ENCODE assay signal across 28 cellular contexts in genomic region chr2:209073151-209073550, GRCh38.
"Had no signal": no experiment of that assay in that cellular context is flagged by ENCODE, and none has a peak within 500 bp of the region (broad histone marks: within the 10 kb centered on the region; RNA-seq: fewer than 3 reads in every experiment).

No MANE protein-coding gene starts in this region.

- H3K27me3 ChIP-seq: stomach, suprapubic skin, testis, thyroid gland, tibial artery, tibial nerve, transverse colon, upper lobe of left lung, upper lobe of right lung, uterus, vagina had no signal

- H3K9me3 ChIP-seq: stomach, suprapubic skin, testis, thoracic aorta, thyroid gland, tibial artery, tibial nerve, transverse colon, upper lobe of left lung, upper lobe of right lung, uterus, vagina had no signal

- H3K4me1 ChIP-seq: stomach, suprapubic skin, testis, thyroid gland, tibial artery, tibial nerve, transverse colon, upper lobe of left lung, upper lobe of right lung, uterus, vagina had no signal

- H3K27ac ChIP-seq: stomach, suprapubic skin, testis, thoracic aorta, thyroid gland, tibial artery, tibial nerve, transverse colon, upper lobe of left lung, upper lobe of right lung, uterus, vagina had no signal

- ATAC-seq: stimulated activated effector memory CD8-positive, alpha-beta T cell treated with anti-CD3 and anti-CD28 coated beads, Interleukin-12 subunit alpha, Interleukin-12 subunit beta, amount 100 ng/mL, for 72 hours; stimulated activated naive B cell treated with anti-CD40 and anti-IgM and Interleukin-4, amounts not matched to agents 10 μg/mL and 1 μg/mL and 100 μg/mL, for 72 hours; stimulated activated naive CD8-positive, alpha-beta T cell treated with anti-CD3 and anti-CD28 coated beads, Interleukin-15, amount 100 ng/mL, for 72 hours; stimulated activated naive CD8-positive, alpha-beta T cell treated with anti-CD3 and anti-CD28 coated beads, Interleukin-15, Interleukin-2, amounts not matched to agents 100 U/mL and 50 U/mL, for 24 hours; upper lobe of right lung had no signal

- H3K27ac Mint-ChIP-seq: stimulated activated effector memory CD8-positive, alpha-beta T cell treated with anti-CD3 and anti-CD28 coated beads, Interleukin-12 subunit alpha, Interleukin-12 subunit beta, amount 100 ng/mL, for 72 hours; stimulated activated naive B cell treated with anti-CD40 and anti-IgM and Interleukin-4, amounts not matched to agents 10 μg/mL and 1 μg/mL and 100 μg/mL, for 72 hours; stimulated activated naive CD8-positive, alpha-beta T cell treated with anti-CD3 and anti-CD28 coated beads, Interleukin-15, Interleukin-2, amounts not matched to agents 100 ng/mL and 50 ng/mL, for 24 hours; type B pancreatic cell had no signal

- H3K4me3 ChIP-seq: stomach, suprapubic skin, testis, thoracic aorta, thyroid gland, tibial artery, tibial nerve, transverse colon, upper lobe of left lung, upper lobe of right lung, uterus, vagina had no signal

- H3K36me3 Mint-ChIP-seq: stimulated activated effector memory CD8-positive, alpha-beta T cell treated with anti-CD3 and anti-CD28 coated beads, Interleukin-12 subunit alpha, Interleukin-12 subunit beta, amount 100 ng/mL, for 72 hours; stimulated activated naive B cell treated with anti-CD40 and anti-IgM and Interleukin-4, amounts not matched to agents 10 μg/mL and 1 μg/mL and 100 μg/mL, for 72 hours; type B pancreatic cell had no signal

- H3K27me3 Mint-ChIP-seq: stimulated activated naive B cell treated with anti-CD40 and anti-IgM and Interleukin-4, amounts not matched to agents 10 μg/mL and 1 μg/mL and 100 μg/mL, for 72 hours; stimulated activated naive CD8-positive, alpha-beta T cell treated with anti-CD3 and anti-CD28 coated beads, Interleukin-15, amount 100 ng/mL, for 72 hours; stimulated activated naive CD8-positive, alpha-beta T cell treated with anti-CD3 and anti-CD28 coated beads, Interleukin-15, Interleukin-2, amounts not matched to agents 100 ng/mL and 50 ng/mL, for 24 hours had no signal

- H3K4me3 Mint-ChIP-seq: stimulated activated effector memory CD8-positive, alpha-beta T cell treated with anti-CD3 and anti-CD28 coated beads, Interleukin-12 subunit alpha, Interleukin-12 subunit beta, amount 100 ng/mL, for 72 hours; stimulated activated naive B cell treated with anti-CD40 and anti-IgM and Interleukin-4, amounts not matched to agents 10 μg/mL and 1 μg/mL and 100 μg/mL, for 72 hours; stimulated activated naive CD8-positive, alpha-beta T cell treated with anti-CD3 and anti-CD28 coated beads, Interleukin-15, amount 100 ng/mL, for 72 hours; stimulated activated naive CD8-positive, alpha-beta T cell treated with anti-CD3 and anti-CD28 coated beads, Interleukin-15, Interleukin-2, amounts not matched to agents 100 ng/mL and 50 ng/mL, for 24 hours; type B pancreatic cell had no signal

- H3K36me3 ChIP-seq: stomach, suprapubic skin, thoracic aorta, thyroid gland, tibial artery, tibial nerve, transverse colon, upper lobe of left lung, upper lobe of right lung, uterus, vagina had no signal

- DNase-seq: stimulated activated CD4-positive, alpha-beta T cell treated with anti-CD3 and anti-CD28 coated beads, Interleukin-2, amount 100 ng/mL, for 48 hours; stimulated activated CD4-positive, alpha-beta T cell treated with anti-CD3 and anti-CD28 coated beads, Interleukin-4, amount 100 ng/mL, for 1 hour; stimulated activated CD4-positive, alpha-beta T cell treated with anti-CD3 and anti-CD28 coated beads, Interleukin-4, amount 100 ng/mL, for 24 hours; stimulated activated CD4-positive, alpha-beta T cell treated with anti-CD3 and anti-CD28 coated beads, Interleukin-4, amount 100 ng/mL, for 4 hours; stimulated activated CD8-positive, alpha-beta memory T cell treated with anti-CD3 and anti-CD28 coated beads, Interleukin-4, amount 100 ng/mL, for 48 hours; stimulated activated naive B cell treated with anti-CD40 and anti-IgM and Interleukin-4, amounts not matched to agents 10 μg/mL and 1 μg/mL and 100 μg/mL, for 72 hours; stimulated activated naive CD4-positive, alpha-beta T cell; stimulated activated naive CD4-positive, alpha-beta T cell treated with Interleukin-2 at 50 U/mL for 16 hours; stimulated activated naive CD8-positive, alpha-beta T cell treated with anti-CD3 and anti-CD28 coated beads, Interleukin-15, amount 100 ng/mL, for 72 hours; stimulated activated naive CD8-positive, alpha-beta T cell treated with anti-CD3 and anti-CD28 coated beads, Interleukin-15, Interleukin-2, amounts not matched to agents 100 U/mL and 50 U/mL, for 24 hours; stomach; substantia nigra; testis; thyroid gland; tibial artery; transverse colon; trophoblast cell; upper lobe of left lung; upper lobe of right lung; uterus had no signal

- H3K9me3 Mint-ChIP-seq: stimulated activated naive B cell treated with anti-CD40 and anti-IgM and Interleukin-4, amounts not matched to agents 10 μg/mL and 1 μg/mL and 100 μg/mL, for 72 hours; stimulated activated naive CD8-positive, alpha-beta T cell treated with anti-CD3 and anti-CD28 coated beads, Interleukin-15, amount 100 ng/mL, for 72 hours; type B pancreatic cell had no signal

- FAIRE-seq: urothelium cell line had no signal

- H3K4me1 Mint-ChIP-seq: stimulated activated effector memory CD8-positive, alpha-beta T cell treated with anti-CD3 and anti-CD28 coated beads, Interleukin-12 subunit alpha, Interleukin-12 subunit beta, amount 100 ng/mL, for 72 hours; stimulated activated naive B cell treated with anti-CD40 and anti-IgM and Interleukin-4, amounts not matched to agents 10 μg/mL and 1 μg/mL and 100 μg/mL, for 72 hours; stimulated activated naive CD8-positive, alpha-beta T cell treated with anti-CD3 and anti-CD28 coated beads, Interleukin-15, amount 100 ng/mL, for 72 hours had no signal
